In genomic region chr22:38513063-38513462, GRCh38 we compare ENCODE assay signal across 1 cellular context.
TF ChIP-seq lines count a peak whose summit lies in the region.

No MANE protein-coding gene starts in this region.

TF ChIP-seq in liver, 16 proteins besides CTCF, POLR2A, EP300 and RAD21:
- TF ChIP-seq HNF4G (IDR thresholded peaks at IDR 0.05), result no peak
- no peak for TF ChIP-seq ZBTB33 (IDR thresholded peaks at IDR 0.05)
- TF ChIP-seq YY1 (IDR thresholded peaks at IDR 0.05), result no peak
- no peak for TF ChIP-seq TAF1 (conservative IDR thresholded peaks at IDR 0.05)
- TF ChIP-seq HNF4A (conservative IDR thresholded peaks at IDR 0.05), result no peak
- TF ChIP-seq SP1 (IDR thresholded peaks at IDR 0.05), result no peak
- no peak for TF ChIP-seq FOXA1 (IDR thresholded peaks at IDR 0.05)
- TF ChIP-seq FOXA2 (IDR thresholded peaks at IDR 0.05), result no peak
- TF ChIP-seq JUND (IDR thresholded peaks at IDR 0.05), result no peak
- TF ChIP-seq RXRA (IDR thresholded peaks at IDR 0.05), result no peak
- TF ChIP-seq ATF3 (IDR thresholded peaks at IDR 0.05), result no peak
- no peak for TF ChIP-seq EGR1 (IDR thresholded peaks at IDR 0.05; ENCODE audit: low read depth in 2 of 2)
- TF ChIP-seq GABPA (IDR thresholded peaks at IDR 0.05 in 1 of 2, conservative IDR thresholded peaks at IDR 0.05 in 1 of 2), result no peak
- TF ChIP-seq REST (IDR thresholded peaks at IDR 0.05), result no peak
- no peak for TF ChIP-seq MAX (IDR thresholded peaks at IDR 0.05)
- TF ChIP-seq NR2F2 (IDR thresholded peaks at IDR 0.05), result no peak
